In the genomic region with DNA sequence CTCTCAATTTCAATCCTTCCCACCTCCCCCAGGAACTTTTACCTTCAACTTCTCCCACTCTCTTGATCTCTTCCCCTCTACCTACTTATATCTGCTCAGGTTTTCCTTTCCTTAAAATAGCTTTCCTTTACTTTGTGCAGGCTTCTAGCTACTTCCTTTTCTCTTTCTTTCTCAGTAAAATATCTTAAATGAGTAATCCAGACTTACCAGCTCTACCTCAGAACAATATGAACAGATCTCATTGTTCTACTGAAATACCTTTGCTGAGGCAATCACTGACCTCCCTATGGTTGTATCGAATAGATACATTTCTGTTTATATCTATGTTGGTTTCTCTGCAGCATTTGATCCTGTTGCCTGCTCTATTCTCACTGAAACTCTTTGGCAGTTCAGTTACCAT, we compare ENCODE assay signal across 26 cellular contexts.
"Had no signal": no experiment of that assay in that cellular context is flagged by ENCODE, and none has a peak within 500 bp of the region (broad histone marks: within the 10 kb centered on the region; RNA-seq: fewer than 3 reads in every experiment).

No MANE protein-coding gene starts in this region.

- ATAC-seq: activated CD4-positive, CD25-positive, alpha-beta regulatory T cell treated with anti-CD3 and anti-CD28 coated beads, Interleukin-2, amount 50 U/mL, for 24 hours; activated CD8-positive, alpha-beta T cell treated with anti-CD3 and anti-CD28 coated beads for 36 hours; activated T-cell treated with anti-CD3 and anti-CD28 coated beads, Interleukin-2, amount 50 U/mL, for 4 hours; activated T-helper 17 cell treated with anti-CD3 and anti-CD28 coated beads, Interleukin-2, amount 50 U/mL, for 72 hours; gastroesophageal sphincter; T-cell had no signal

- H3K27me3 ChIP-seq: cardiac muscle cell, colonic mucosa, esophagus squamous epithelium, gastroesophageal sphincter had no signal

- H3K4me3 ChIP-seq: cardiac muscle cell, colonic mucosa, esophagus squamous epithelium, gastroesophageal sphincter had no signal

- H3K9me3 ChIP-seq: colonic mucosa, esophagus squamous epithelium, gastroesophageal sphincter had no signal

- H3K36me3 ChIP-seq: cardiac muscle cell, colonic mucosa, esophagus squamous epithelium, gastroesophageal sphincter, WERI-Rb-1 had no signal

- DNase-seq: activated B cell treated with CpG ODN at 0.5 μM for 24 hours; activated CD4-positive, alpha-beta T cell treated with anti-CD3 and anti-CD28 coated beads for 48 hours; activated CD4-positive, alpha-beta T cell treated with anti-CD3 and anti-CD28 coated beads, Interleukin-2, amount 50 U/mL, for 1 hour; activated CD4-positive, alpha-beta T cell treated with anti-CD3 and anti-CD28 coated beads, Interleukin-2, amount 50 U/mL, for 48 hours; activated CD8-positive, alpha-beta memory T cell treated with anti-CD3 and anti-CD28 coated beads for 24 hours; activated CD8-positive, alpha-beta T cell treated with anti-CD3 and anti-CD28 coated beads for 36 hours; activated effector memory CD4-positive, alpha-beta T cell treated with Interleukin-2 at 50 U/mL for 16 hours; activated gamma-delta T cell treated with Interleukin-2 at 50 U/mL for 16 hours; activated naive CD4-positive, alpha-beta T cell treated with anti-CD3 and anti-CD28 coated beads, Interleukin-2, amount 50 U/mL, for 16 hours; activated naive CD4-positive, alpha-beta T cell treated with Interleukin-2 at 50 U/mL for 16 hours; activated T-cell treated with anti-CD3 and anti-CD28 coated beads, Interleukin-2, amount 50 U/mL, for 4 hours; amniotic stem cell; anterior cingulate cortex; central memory CD4-positive, alpha-beta T cell; cerebellar nuclear complex; colonic mucosa; effector CD8-positive, alpha-beta T cell; esophagus squamous epithelium; foreskin melanocyte; T-cell; T1000; WERI-Rb-1 had no signal
